14 cellular contexts compared by ENCODE assay signal in the genomic region with DNA sequence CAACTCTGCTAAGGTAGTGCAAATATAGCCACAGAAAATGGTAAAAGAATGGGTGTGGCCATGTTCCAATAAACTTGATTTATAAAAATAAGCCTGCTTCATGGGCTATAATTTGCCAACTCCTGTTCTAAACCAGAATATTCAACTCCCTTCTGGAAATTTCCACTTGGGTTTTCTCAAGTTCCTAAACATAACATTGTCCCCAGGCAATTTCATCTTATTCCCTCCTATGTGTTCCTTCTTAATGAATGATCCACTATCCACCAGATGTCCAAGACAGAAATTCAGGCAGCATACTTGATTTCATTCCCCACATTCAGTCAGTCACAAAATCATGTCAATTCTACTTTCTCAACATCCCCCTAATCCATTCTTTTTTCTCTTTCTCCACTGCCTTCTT. TPM values are rescaled to one million over a fixed set of nuclear protein-coding genes. Genes with fewer than 3 reads are reported as not detected.
DNase-seq lines count a peak whose midpoint lies in the region; TF ChIP-seq lines count a peak whose summit lies in the region.
"Not testable (repeated sequence)": the region's sequence is repeated elsewhere in the genome, so short reads cannot be mapped to it uniquely, and the experiment has no call there.
"Had no signal": no experiment of that assay in that cellular context is flagged by ENCODE, and none has a peak within 500 bp of the region (broad histone marks: within the 10 kb centered on the region; RNA-seq: fewer than 3 reads in every experiment).

No MANE protein-coding gene starts in this region.

- not testable (repeated sequence) for TF ChIP-seq CTCF in AG10803 (conservative IDR thresholded peaks at IDR 0.05; ENCODE audit: low read length); MCF 10A (IDR thresholded peaks at IDR 0.05; ENCODE audit: unreplicated experiment); fibroblast of the aortic adventitia (IDR thresholded peaks at IDR 0.05; ENCODE audit: insufficient read depth, low read length)

- not testable (repeated sequence) for H3K9me3 Mint-ChIP-seq in MCF 10A (ENCODE audit: unreplicated experiment)

- intact Hi-C loops in MCF 10A (cut with micrococcal nuclease): not testable (repeated sequence)

- POLR2A ChIA-PET in MCF 10A (lab: Yijun Ruan, JAX): not testable (repeated sequence)

- H3K36me3 Mint-ChIP-seq in MCF 10A (ENCODE audit: insufficient read depth, unreplicated experiment): not testable (repeated sequence)

- H3K27me3 Mint-ChIP-seq in MCF 10A (ENCODE audit: insufficient read depth, unreplicated experiment): not testable (repeated sequence)

- not testable (repeated sequence) for H3K4me3 ChIP-seq in AG10803 (ENCODE audit: low read length); fibroblast of the aortic adventitia (ENCODE audit: low read depth, low read length)

- H3K27ac Mint-ChIP-seq in MCF 10A (ENCODE audit: low read depth, unreplicated experiment): not testable (repeated sequence)

- peak; percentile 68 for DNase-seq in AG10803 (ENCODE audit: low read depth)
- DNase-seq in GM04503 (ENCODE audit: low read depth): peak; percentile 15
- DNase-seq in HS-5 (ENCODE audit: low read depth): peak; percentile 4
- peak; percentile 72 for DNase-seq in RPMI7951 (ENCODE audit: low read depth)
- peak; percentile 11 for DNase-seq in MCF 10A (ENCODE audit: unreplicated experiment)
- DNase-seq in fibroblast of gingiva (ENCODE audit: low read depth): peak; percentile 41
- DNase-seq in fibroblast of the aortic adventitia (ENCODE audit: low read depth): peak; percentile 54
- peak; percentile 30 for DNase-seq in iris pigment epithelial cell (ENCODE audit: low read depth)

- not testable (repeated sequence) for H3K4me1 Mint-ChIP-seq in MCF 10A (ENCODE audit: insufficient read depth, unreplicated experiment)

- CTCF ChIA-PET in MCF 10A (lab: Yijun Ruan, JAX): not testable (repeated sequence)

- not testable (repeated sequence) for BruUV-seq in MCF 10A (replicated peaks; lab: Mats Ljungman, UMichigan)

- not testable (repeated sequence) for H3K4me3 Mint-ChIP-seq in MCF 10A (ENCODE audit: unreplicated experiment)

RNA-seq across cellular contexts. Expression of gene PLG, which starts 7.0 kb away (rescaled TPM):
- not detected in 2 replicates for total RNA-seq in RPMI7951 (2014; rRNA removed; shearing (Covaris generic))
- not detected in 2 replicates for total RNA-seq in MCF 10A (2022)
- 2.9 TPM in 1 of 2 replicates, not detected in the other for total RNA-seq in fibroblast of the aortic adventitia (ENCODE audit: low replicate concordance)
- total RNA-seq: A172, Caco-2, G401, H9 had no signal

RNA-seq across cellular contexts. Expression of gene LPA, which starts 31.0 kb away (rescaled TPM):
- not detected in 2 replicates for total RNA-seq in RPMI7951 (2014; rRNA removed; shearing (Covaris generic))
- not detected in 2 replicates for total RNA-seq in MCF 10A (2022)
- total RNA-seq in fibroblast of the aortic adventitia (ENCODE audit: low replicate concordance): not detected in 2 replicates
- total RNA-seq: A172; Caco-2; CD8-positive, alpha-beta memory T cell; G401; HepG2 had no signal

Comparison
In these comparisons a context has a peak if more than half of its experiments do, and no peak if none do; other contexts are left out.
1. DNase-seq: peak in every context shown above with its lines; median percentile 72 in RPMI7951; 68 in AG10803; 54 in fibroblast of the aortic adventitia; 41 in fibroblast of gingiva; 30 in iris pigment epithelial cell; 15 in GM04503; 11 in MCF 10A; 4 in HS-5.